In the genomic region with DNA sequence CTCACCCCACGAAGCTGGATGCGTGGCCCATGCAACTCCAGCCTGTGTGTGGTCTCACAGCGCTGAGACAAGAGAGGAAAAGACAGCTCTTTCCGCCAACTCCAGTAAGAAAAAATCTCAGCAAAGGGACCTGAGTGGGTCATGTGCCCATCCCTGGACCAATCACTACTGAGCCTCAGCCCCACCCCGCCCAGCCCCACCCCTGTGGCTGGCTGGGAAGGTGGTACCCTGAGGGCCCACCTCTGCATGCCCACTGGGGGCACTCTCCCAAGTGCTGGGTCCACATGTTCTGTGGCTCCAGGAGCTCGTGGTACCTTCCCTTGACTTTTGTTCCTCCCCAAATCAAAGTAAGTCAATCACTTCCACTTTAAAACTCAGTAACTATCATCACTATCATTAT, we compare ENCODE assay signal across 19 cellular contexts.
DNase-seq lines count a peak whose midpoint lies in the region; ATAC-seq, FAIRE-seq and TF ChIP-seq lines count a peak whose summit lies in the region.
"Had no signal": no experiment of that assay in that cellular context is flagged by ENCODE, and none has a peak within 500 bp of the region (broad histone marks: within the 10 kb centered on the region; RNA-seq: fewer than 3 reads in every experiment).

No MANE protein-coding gene starts in this region.

- CTCF ChIA-PET in H1 (lab: Charles Lee; ENCODE audit: partially characterized antibody) = interaction anchor here (0.7 to 2.5 kb wide), 23 partner anchors 10 to 178 kb away, joined by 3 to 12 read pairs (median 4); no protein-coding TSS in a partner anchor
- CTCF ChIA-PET in HepG2 (lab: Yijun Ruan, JAX; ENCODE audit: low intra/inter-chr PET ratio, low total read pairs) = no interaction called here

- FAIRE-seq in H1 (lab: Jason Lieb, UNC) = no peak
- FAIRE-seq in HepG2 (lab: Jason Lieb, UNC) = no peak
- FAIRE-seq: GM12892 had no signal

- no peak overlapping the region for H3K4me3 Mint-ChIP-seq in HFFc6
- no peak overlapping the region for H3K4me3 Mint-ChIP-seq in stimulated activated memory B cell treated with anti-CD40 and anti-IgM and Interleukin-4, amounts not matched to agents 10 μg/mL and 1 μg/mL and 100 μg/mL, for 72 hours
- H3K4me3 Mint-ChIP-seq: CD4-positive, alpha-beta T cell had no signal

- no peak; a peak in 1 of 4 replicates for TF ChIP-seq RAD21 in H1 (IDR thresholded peaks at IDR 0.05 in 1 of 2, conservative IDR thresholded peaks at IDR 0.05 in 1 of 2; ENCODE audit: low read depth in 2 of 2, low read length in 2 of 2)
- no peak for TF ChIP-seq RAD21 in HepG2 (CRISPR knock-in tag; IDR thresholded peaks at IDR 0.05)

- no peaks in the 10 kb centered on the region for H3K27me3 ChIP-seq in H7 (ENCODE audit: control insufficient read depth, insufficient read depth, low read length)
- peaks cover 0 to 4% (median 1%) of the 10 kb centered on the region in 4 experiments; a peak in 3 of 7 replicates for H3K27me3 ChIP-seq in H1 (replicated peaks in 1 of 4; ENCODE audit: control insufficient read depth in 3 of 4, extremely low read depth in 1 of 4, insufficient read depth in 3 of 4, low read length in 3 of 4)
- peaks cover 0 to 27% of the 10 kb centered on the region in 2 experiments; a peak in 2 of 5 replicates for H3K27me3 ChIP-seq in HepG2 (ENCODE audit: control insufficient read depth in 1 of 2, insufficient read depth in 2 of 2, low read length in 2 of 2)
- H3K27me3 ChIP-seq: BLaER1 had no signal

- H3K56ac ChIP-seq in H1 (replicated peaks; ENCODE audit: insufficient read length, low read depth, low read length) = no peak overlapping the region

- BruUV-seq in HepG2 (replicated peaks; lab: Mats Ljungman, UMichigan) = no TSS peak

- 0 out of 2 replicates have a peak, but pooled peaks have one; percentile 8 for TF ChIP-seq CTCF in HFFc6 (IDR thresholded peaks at IDR 0.05)
- peak in 2 of 3 experiments; percentile 19 to 39; a peak in 3 of 4 replicates for TF ChIP-seq CTCF in H1 (IDR thresholded peaks at IDR 0.05; ENCODE audit: control extremely low read depth in 1 of 3, insufficient read depth in 1 of 3, low read depth in 1 of 3, low read length in 3 of 3)
- no peak for TF ChIP-seq CTCF in HepG2 (CRISPR knock-in tag; IDR thresholded peaks at IDR 0.05)

- H3K79me2 ChIP-seq in H1 (ENCODE audit: control insufficient read depth in 1 of 2, insufficient read depth in 2 of 2, low read length in 2 of 2) = no peaks in the 10 kb centered on the region
- H3K79me2 ChIP-seq in HepG2 (ENCODE audit: insufficient read depth, low read length) = no peaks in the 10 kb centered on the region

- 92% methylated on average over 6 of the region's 6 CpGs; no CpG with 5 or more reads in 1 of the 2 experiments for WGBS in H1 (ENCODE audit: extremely low coverage in 1 of 2, insufficient coverage in 1 of 2, insufficient read length in 1 of 2, insufficient replicate concordance in 2 of 2, low coverage in 1 of 2, low lambda C conversion rate in 2 of 2, missing lambda C conversion rate in 1 of 2), 2 experiments
- 24% methylated on average over 5 of the region's 6 CpGs for WGBS in HepG2 (ENCODE audit: low lambda C conversion rate)

- in situ Hi-C loops in HepG2 (cut with HindIII; ENCODE audit: extremely low pct_ligation_motif_present, low pct_unique_long_range_greater_than_20kb) = no loop called here

- H3K9ac ChIP-seq in H1 (replicated peaks in 1 of 4; ENCODE audit: extremely low read depth in 1 of 4, low read depth in 3 of 4, low read length in 3 of 4) = no peak overlapping the region
- H3K9ac ChIP-seq in HepG2 (ENCODE audit: insufficient read depth, low read depth, low read length) = no peak overlapping the region
- H3K9ac ChIP-seq: BLaER1 had no signal

- no peak overlapping the region for H2BK15ac ChIP-seq in H1 (ENCODE audit: low read length)

- POLR2A ChIA-PET in H1 (lab: Charles Lee; ENCODE audit: partially characterized antibody) = interaction anchor here (1.4 to 3.5 kb wide), 2 partner anchors 13 to 14 kb away, joined by 3 to 12 read pairs; no protein-coding TSS in a partner anchor
- POLR2A ChIA-PET in HepG2 (lab: Yijun Ruan, JAX) = no interaction called here

- no peak overlapping the region for H3K23ac ChIP-seq in H1 (ENCODE audit: insufficient read length)

- no peaks in the 10 kb centered on the region for H3K36me3 Mint-ChIP-seq in HFFc6 (ENCODE audit: low read depth)
- H3K36me3 Mint-ChIP-seq in stimulated activated memory B cell treated with anti-CD40 and anti-IgM and Interleukin-4, amounts not matched to agents 10 μg/mL and 1 μg/mL and 100 μg/mL, for 72 hours = no peaks in the 10 kb centered on the region

- no peak overlapping the region for H2BK5ac ChIP-seq in H1 (ENCODE audit: low read depth, low read length)

- H3K27ac Mint-ChIP-seq in HFFc6 = no peak overlapping the region
- no peak overlapping the region for H3K27ac Mint-ChIP-seq in stimulated activated memory B cell treated with anti-CD40 and anti-IgM and Interleukin-4, amounts not matched to agents 10 μg/mL and 1 μg/mL and 100 μg/mL, for 72 hours
- H3K27ac Mint-ChIP-seq: CD4-positive, alpha-beta T cell had no signal

- H2BK12ac ChIP-seq in H1 (ENCODE audit: low read depth, low read length) = 0 out of 2 replicates have a peak overlapping the region, but pooled peaks have one; percentile 6

- no peak overlapping the region for H3K18ac ChIP-seq in H1 (ENCODE audit: extremely low read depth, low read length)

- no peaks in the 10 kb centered on the region for H3K4me1 Mint-ChIP-seq in HFFc6 (ENCODE audit: low read depth)
- no peaks in the 10 kb centered on the region for H3K4me1 Mint-ChIP-seq in stimulated activated memory B cell treated with anti-CD40 and anti-IgM and Interleukin-4, amounts not matched to agents 10 μg/mL and 1 μg/mL and 100 μg/mL, for 72 hours

- H3K36me3 ChIP-seq in H7 (replicated peaks; ENCODE audit: control insufficient read depth, insufficient read depth, low read length) (no peaks in the 10 kb centered on the region), H1 (ENCODE audit: control insufficient read depth in 2 of 4, insufficient read depth in 4 of 4, low read length in 3 of 4) (no peaks in the 10 kb centered on the region), HepG2 (replicated peaks in 1 of 2; ENCODE audit: control insufficient read depth in 1 of 2, insufficient read depth in 2 of 2, low read length in 2 of 2) (no peaks in the 10 kb centered on the region)
- H3K36me3 ChIP-seq: BLaER1 had no signal

- no peak overlapping the region for H2AK5ac ChIP-seq in H1 (ENCODE audit: low read depth, low read length)

- TF ChIP-seq POLR2A in H1 (IDR thresholded peaks at IDR 0.05; ENCODE audit: control extremely low read depth in 1 of 2, low read depth in 2 of 2, low read length in 2 of 2) (no peak), HepG2 (IDR thresholded peaks at IDR 0.05; ENCODE audit: insufficient read depth in 1 of 2, low read depth in 2 of 2, low read length in 2 of 2) (no peak)

- no peak overlapping the region for H2BK20ac ChIP-seq in H1 (ENCODE audit: low read length)

- no peak overlapping the region for H3K27ac ChIP-seq in H1 (ENCODE audit: low read depth, low read length)
- no peak overlapping the region for H3K27ac ChIP-seq in HepG2 (ENCODE audit: extremely low read length, insufficient read depth, low read length)
- H3K27ac ChIP-seq: BLaER1 had no signal

- no peak overlapping the region for H2BK120ac ChIP-seq in H1 (replicated peaks; ENCODE audit: low read depth, low read length)

- ATAC-seq in HepG2 = peak; percentile 43; the same call in 1 of the 3 replicates
- no peak for ATAC-seq in stimulated activated memory B cell treated with anti-CD40 and anti-IgM and Interleukin-4, amounts not matched to agents 10 μg/mL and 1 μg/mL and 100 μg/mL, for 72 hours
- no peak for ATAC-seq in HG03354 (IDR thresholded peaks at IDR 0.05; ENCODE audit: poor library complexity, severe bottlenecking, unreplicated experiment)
- ATAC-seq in HG02763 (IDR thresholded peaks at IDR 0.05; ENCODE audit: unreplicated experiment) = no peak

- H3K4me2 ChIP-seq in H1 (ENCODE audit: insufficient read depth in 1 of 2, low read depth in 2 of 2, low read length in 2 of 2) (no peak overlapping the region), HepG2 (ENCODE audit: low read depth, low read length) (no peak overlapping the region)
- H3K4me2 ChIP-seq: BLaER1 had no signal

- no peaks in the 10 kb centered on the region for H3K9me3 Mint-ChIP-seq in HFFc6
- no peaks in the 10 kb centered on the region for H3K9me3 Mint-ChIP-seq in stimulated activated memory B cell treated with anti-CD40 and anti-IgM and Interleukin-4, amounts not matched to agents 10 μg/mL and 1 μg/mL and 100 μg/mL, for 72 hours
- H3K9me3 Mint-ChIP-seq: CD4-positive, alpha-beta T cell had no signal

- no peaks in the 10 kb centered on the region for H3K9me3 ChIP-seq in H1 (ENCODE audit: insufficient read depth in 2 of 2, low read depth in 1 of 2, low read length in 1 of 2)
- H3K9me3 ChIP-seq in HepG2 (ENCODE audit: low read length) = no peaks in the 10 kb centered on the region
- H3K9me3 ChIP-seq: BLaER1, Caco-2 had no signal

- H4K20me1 ChIP-seq in H1 (replicated peaks in 1 of 2; ENCODE audit: control insufficient read depth in 1 of 2, insufficient read depth in 2 of 2, low read length in 2 of 2) = no peaks in the 10 kb centered on the region
- no peaks in the 10 kb centered on the region for H4K20me1 ChIP-seq in HepG2 (ENCODE audit: insufficient read depth, low read length)
- H4K20me1 ChIP-seq: BLaER1 had no signal

- H2AFZ ChIP-seq in H1 (ENCODE audit: low read length) (peak overlapping the region; percentile 66; the same call in 1 of the 2 replicates), HepG2 (ENCODE audit: low read length) (no peak overlapping the region)

- no peak overlapping the region for H3K14ac ChIP-seq in H1 (ENCODE audit: insufficient read length)

- no peak overlapping the region for H4K91ac ChIP-seq in H1 (replicated peaks; ENCODE audit: insufficient read length, low read length)

- peaks cover 36% of the 10 kb centered on the region for H3K27me3 Mint-ChIP-seq in HFFc6 (ENCODE audit: insufficient read depth)
- peaks cover 47% of the 10 kb centered on the region for H3K27me3 Mint-ChIP-seq in stimulated activated memory B cell treated with anti-CD40 and anti-IgM and Interleukin-4, amounts not matched to agents 10 μg/mL and 1 μg/mL and 100 μg/mL, for 72 hours

- DNase-seq in H7 (peak; percentile 83), HFFc6 (no peak), H1 (ENCODE audit: low read depth in 1 of 2, low spot score in 2 of 2) (no peak), HepG2 (ENCODE audit: low spot score) (no peak)
- DNase-seq: Caco-2; CD4-positive, alpha-beta T cell; DMS153; MV-4-11; NCI-H1694; NCI-H2081; NCI-H2171; NCI-H345; NCI-H524 treated with DMSO at 0.1 percent for 48 hours; Right ventricle myocardium superior had no signal

- H3K4me1 ChIP-seq in H1 (replicated peaks in 1 of 4; ENCODE audit: control insufficient read depth in 3 of 4, insufficient read depth in 4 of 4, low read length in 3 of 4) (no peaks in the 10 kb centered on the region; a peak in 1 of 7 replicates), HepG2 (ENCODE audit: insufficient read depth, low read length) (peaks cover 8% of the 10 kb centered on the region)
- H3K4me1 ChIP-seq: BLaER1, Caco-2 had no signal

- no peaks in the 10 kb centered on the region for H3K23me2 ChIP-seq in H1 (ENCODE audit: low read depth, low read length)

- H3K4ac ChIP-seq in H1 (replicated peaks; ENCODE audit: insufficient read length, low read depth, low read length) = no peak overlapping the region

- intact Hi-C loops in HepG2 (cut with micrococcal nuclease; ENCODE audit: unreplicated experiment) = no loop called here

- H3K79me1 ChIP-seq in H1 (ENCODE audit: low read depth, low read length) = no peaks in the 10 kb centered on the region

- H3K4me3 ChIP-seq in H7 (ENCODE audit: insufficient read depth, low read depth, low read length) (no peak overlapping the region), H1 (ENCODE audit: extremely low read depth in 1 of 4, insufficient read depth in 2 of 4, low read depth in 3 of 4, low read length in 4 of 4) (no peak overlapping the region), HepG2 (replicated peaks in 1 of 3; ENCODE audit: insufficient read depth in 1 of 3, low read depth in 2 of 3, low read length in 3 of 3) (no peak overlapping the region)
- H3K4me3 ChIP-seq: BLaER1 had no signal

- H4K5ac ChIP-seq in H1 (ENCODE audit: insufficient read length, low read depth, low read length) = no peak overlapping the region

- TF ChIP-seq EP300 in H1 (IDR thresholded peaks at IDR 0.05; ENCODE audit: borderline replicate concordance in 1 of 2, low read depth in 2 of 2, low read length in 2 of 2) = no peak
- no peak for TF ChIP-seq EP300 in HepG2 (IDR thresholded peaks at IDR 0.05; ENCODE audit: low read depth in 2 of 2, low read length in 2 of 2)
- no peak for TF ChIP-seq EP300 in HepG2 (CRISPR knock-in tag; IDR thresholded peaks at IDR 0.05; ENCODE audit: borderline replicate concordance)

- 0 out of 2 replicates have a peak overlapping the region, but pooled peaks have one; percentile 9 for H4K8ac ChIP-seq in H1 (ENCODE audit: extremely low read depth, insufficient read depth, low read length)
